In genomic region chr11:22832315-22833041, GRCh38 we compare ENCODE assay signal across 1 cellular context.
TF ChIP-seq lines count a peak whose summit lies in the region.

No MANE protein-coding gene starts in this region.

TF ChIP-seq in GM23338, 12 proteins besides CTCF, POLR2A, EP300 and RAD21 (continued from another document):
- TF ChIP-seq, protein P1, sequence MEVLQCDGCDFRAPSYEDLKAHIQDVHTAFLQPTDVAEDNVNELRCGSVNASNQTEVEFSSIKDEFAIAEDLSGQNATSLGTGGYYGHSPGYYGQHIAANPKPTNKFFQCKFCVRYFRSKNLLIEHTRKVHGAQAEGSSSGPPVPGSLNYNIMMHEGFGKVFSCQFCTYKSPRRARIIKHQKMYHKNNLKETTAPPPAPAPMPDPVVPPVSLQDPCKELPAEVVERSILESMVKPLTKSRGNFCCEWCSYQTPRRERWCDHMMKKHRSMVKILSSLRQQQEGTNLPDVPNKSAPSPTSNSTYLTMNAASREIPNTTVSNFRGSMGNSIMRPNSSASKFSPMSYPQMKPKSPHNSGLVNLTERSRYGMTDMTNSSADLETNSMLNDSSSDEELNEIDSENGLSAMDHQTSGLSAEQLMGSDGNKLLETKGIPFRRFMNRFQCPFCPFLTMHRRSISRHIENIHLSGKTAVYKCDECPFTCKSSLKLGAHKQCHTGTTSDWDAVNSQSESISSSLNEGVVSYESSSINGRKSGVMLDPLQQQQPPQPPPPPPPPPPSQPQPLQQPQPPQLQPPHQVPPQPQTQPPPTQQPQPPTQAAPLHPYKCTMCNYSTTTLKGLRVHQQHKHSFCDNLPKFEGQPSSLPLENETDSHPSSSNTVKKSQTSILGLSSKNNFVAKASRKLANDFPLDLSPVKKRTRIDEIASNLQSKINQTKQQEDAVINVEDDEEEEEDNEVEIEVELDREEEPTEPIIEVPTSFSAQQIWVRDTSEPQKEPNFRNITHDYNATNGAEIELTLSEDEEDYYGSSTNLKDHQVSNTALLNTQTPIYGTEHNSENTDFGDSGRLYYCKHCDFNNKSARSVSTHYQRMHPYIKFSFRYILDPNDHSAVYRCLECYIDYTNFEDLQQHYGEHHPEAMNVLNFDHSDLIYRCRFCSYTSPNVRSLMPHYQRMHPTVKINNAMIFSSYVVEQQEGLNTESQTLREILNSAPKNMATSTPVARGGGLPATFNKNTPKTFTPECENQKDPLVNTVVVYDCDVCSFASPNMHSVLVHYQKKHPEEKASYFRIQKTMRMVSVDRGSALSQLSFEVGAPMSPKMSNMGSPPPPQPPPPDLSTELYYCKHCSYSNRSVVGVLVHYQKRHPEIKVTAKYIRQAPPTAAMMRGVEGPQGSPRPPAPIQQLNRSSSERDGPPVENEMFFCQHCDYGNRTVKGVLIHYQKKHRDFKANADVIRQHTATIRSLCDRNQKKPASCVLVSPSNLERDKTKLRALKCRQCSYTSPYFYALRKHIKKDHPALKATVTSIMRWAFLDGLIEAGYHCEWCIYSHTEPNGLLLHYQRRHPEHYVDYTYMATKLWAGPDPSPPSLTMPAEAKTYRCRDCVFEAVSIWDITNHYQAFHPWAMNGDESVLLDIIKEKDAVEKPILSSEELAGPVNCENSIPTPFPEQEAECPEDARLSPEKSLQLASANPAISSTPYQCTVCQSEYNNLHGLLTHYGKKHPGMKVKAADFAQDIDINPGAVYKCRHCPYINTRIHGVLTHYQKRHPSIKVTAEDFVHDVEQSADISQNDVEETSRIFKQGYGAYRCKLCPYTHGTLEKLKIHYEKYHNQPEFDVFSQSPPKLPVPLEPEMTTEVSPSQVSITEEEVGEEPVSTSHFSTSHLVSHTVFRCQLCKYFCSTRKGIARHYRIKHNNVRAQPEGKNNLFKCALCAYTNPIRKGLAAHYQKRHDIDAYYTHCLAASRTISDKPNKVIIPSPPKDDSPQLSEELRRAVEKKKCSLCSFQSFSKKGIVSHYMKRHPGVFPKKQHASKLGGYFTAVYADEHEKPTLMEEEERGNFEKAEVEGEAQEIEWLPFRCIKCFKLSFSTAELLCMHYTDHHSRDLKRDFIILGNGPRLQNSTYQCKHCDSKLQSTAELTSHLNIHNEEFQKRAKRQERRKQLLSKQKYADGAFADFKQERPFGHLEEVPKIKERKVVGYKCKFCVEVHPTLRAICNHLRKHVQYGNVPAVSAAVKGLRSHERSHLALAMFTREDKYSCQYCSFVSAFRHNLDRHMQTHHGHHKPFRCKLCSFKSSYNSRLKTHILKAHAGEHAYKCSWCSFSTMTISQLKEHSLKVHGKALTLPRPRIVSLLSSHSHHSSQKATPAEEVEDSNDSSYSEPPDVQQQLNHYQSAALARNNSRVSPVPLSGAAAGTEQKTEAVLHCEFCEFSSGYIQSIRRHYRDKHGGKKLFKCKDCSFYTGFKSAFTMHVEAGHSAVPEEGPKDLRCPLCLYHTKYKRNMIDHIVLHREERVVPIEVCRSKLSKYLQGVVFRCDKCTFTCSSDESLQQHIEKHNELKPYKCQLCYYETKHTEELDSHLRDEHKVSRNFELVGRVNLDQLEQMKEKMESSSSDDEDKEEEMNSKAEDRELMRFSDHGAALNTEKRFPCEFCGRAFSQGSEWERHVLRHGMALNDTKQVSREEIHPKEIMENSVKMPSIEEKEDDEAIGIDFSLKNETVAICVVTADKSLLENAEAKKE (CRISPR knock-in tag; IDR thresholded peaks at IDR 0.05): no peak
TF ChIP-seq in GM23338: peak in this region for 0.
